ENCODE assay signal across 22 cellular contexts in the genomic region with DNA sequence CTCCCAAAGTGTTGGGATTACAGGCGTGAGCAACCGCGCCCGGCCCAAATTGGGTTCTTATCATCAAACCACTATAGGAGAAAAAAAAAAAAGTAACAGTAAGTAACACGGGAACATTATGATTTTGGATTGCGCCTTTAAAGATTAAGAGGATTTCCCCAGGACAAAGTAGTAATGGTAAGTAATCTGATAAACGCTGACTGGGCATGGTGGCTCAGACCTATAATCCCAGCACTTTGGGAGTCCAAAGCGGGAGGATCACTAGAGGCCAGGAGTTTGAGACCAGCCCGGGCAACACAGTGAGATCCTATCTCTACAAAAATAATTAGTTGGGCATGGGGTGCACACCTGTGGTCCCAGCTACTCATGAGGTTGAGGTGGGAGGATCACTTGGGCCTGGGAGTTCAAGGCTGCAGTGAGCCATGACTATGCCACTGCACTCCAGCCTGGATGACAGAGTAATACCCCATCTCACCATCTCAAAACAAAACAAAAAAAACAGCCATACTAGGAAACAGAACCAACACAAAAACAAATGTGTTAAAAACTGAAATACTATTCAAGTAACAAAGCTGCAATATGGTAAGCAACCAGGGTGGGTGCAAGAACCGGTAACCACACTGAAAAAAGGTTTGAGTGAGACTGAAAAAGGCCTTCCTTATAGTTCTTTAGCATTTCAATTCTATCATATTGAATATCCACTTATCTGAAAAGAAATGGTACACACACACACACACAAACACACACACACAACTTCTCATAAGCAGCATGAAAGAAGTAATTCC. TPM values are rescaled to one million over a fixed set of nuclear protein-coding genes. Genes with fewer than 3 reads are reported as not detected.
DNase-seq lines count a peak whose midpoint lies in the region; ATAC-seq, FAIRE-seq and TF ChIP-seq lines count a peak whose summit lies in the region.
"Had no signal": no experiment of that assay in that cellular context is flagged by ENCODE, and none has a peak within 500 bp of the region (broad histone marks: within the 10 kb centered on the region; RNA-seq: fewer than 3 reads in every experiment).

No MANE protein-coding gene starts in this region.

- H3K9me3 ChIP-seq in A549, result no peaks in the 10 kb centered on the region
- H3K9me3 ChIP-seq in CD4-positive, alpha-beta T cell (ENCODE audit: control insufficient read depth, low read length), result no peaks in the 10 kb centered on the region
- H3K9me3 ChIP-seq in prostate gland, result no peaks in the 10 kb centered on the region
- H3K9me3 ChIP-seq: heart left ventricle, upper lobe of left lung had no signal

- H3K27me3 ChIP-seq in CD4-positive, alpha-beta T cell (ENCODE audit: control insufficient read depth, insufficient read depth, low read length), result no peaks in the 10 kb centered on the region
- H3K27me3 ChIP-seq in prostate gland (replicated peaks; ENCODE audit: insufficient read depth), result no peaks in the 10 kb centered on the region
- H3K27me3 ChIP-seq: heart left ventricle, upper lobe of left lung had no signal

- no peaks in the 10 kb centered on the region for H3K9me3 Mint-ChIP-seq in CD4-positive, alpha-beta T cell
- no peaks in the 10 kb centered on the region for H3K9me3 Mint-ChIP-seq in activated T-helper 17 cell treated with anti-CD3 and anti-CD28 coated beads, Interleukin-2, amount 50 U/mL, for 72 hours
- H3K9me3 Mint-ChIP-seq in immature natural killer cell, result no peaks in the 10 kb centered on the region

- in situ Hi-C loops in ACHN (cut with HindIII; ENCODE audit: low pct_ligation_motif_present, low pct_unique_long_range_greater_than_20kb, low sequenced_read_pairs), result no loop called here

- peaks cover 99% of the 10 kb centered on the region for H3K36me3 Mint-ChIP-seq in CD4-positive, alpha-beta T cell (ENCODE audit: low read depth)
- peaks cover 100% of the 10 kb centered on the region for H3K36me3 Mint-ChIP-seq in activated T-helper 17 cell treated with anti-CD3 and anti-CD28 coated beads, Interleukin-2, amount 50 U/mL, for 72 hours (ENCODE audit: low read depth)
- peaks cover 9 to 59% (median 22%) of the 10 kb centered on the region in 3 donors for H3K36me3 Mint-ChIP-seq in immature natural killer cell

- intact Hi-C loops in CD4-positive, alpha-beta T cell (cut with DNase I, micrococcal nuclease), result no loop called here
- intact Hi-C loops in prostate gland (cut with DNase I), result no loop called here
- intact Hi-C loops in sciatic nerve (cut with DNase I), result no loop called here

- no peak overlapping the region for H3K4me3 ChIP-seq in A549
- no peak overlapping the region for H3K4me3 ChIP-seq in prostate gland
- H3K4me3 ChIP-seq: heart left ventricle, upper lobe of left lung had no signal

- DNase-seq in A549 (ENCODE audit: low read depth in 1 of 2, low spot score in 1 of 2) (no peak), immature natural killer cell (no peak), prostate gland (ENCODE audit: low spot score) (no peak), sciatic nerve (ENCODE audit: low spot score) (no peak), ACHN (no peak)
- no peak for DNase-seq in CD4-positive, alpha-beta T cell
- DNase-seq: GOT3, heart left ventricle, left ventricle myocardium superior, NCI-H1105, NCI-H526, occipital lobe, right cardiac atrium, SHP77 treated with DMSO at 0.1 percent for 48 hours, upper lobe of left lung, WERI-Rb-1 had no signal

- peaks cover 0 to 17% of the 10 kb centered on the region in 2 donors for H3K36me3 ChIP-seq in prostate gland

- no peak overlapping the region for H3K4me2 ChIP-seq in A549
- H3K4me2 ChIP-seq: KMS-11 had no signal

- H3K27ac ChIP-seq in A549 (no peak overlapping the region), prostate gland (no peak overlapping the region)
- no peak overlapping the region for H3K27ac ChIP-seq in CD4-positive, alpha-beta T cell (ENCODE audit: low read depth, low read length)
- H3K27ac ChIP-seq: heart left ventricle, KMS-11, upper lobe of left lung, WERI-Rb-1 had no signal

- TF ChIP-seq POLR2A in A549 (IDR thresholded peaks at IDR 0.05; ENCODE audit: low read length) (no peak), prostate gland (IDR thresholded peaks at IDR 0.05) (no peak)

- peak overlapping the region; percentile 25 for H3K4me3 Mint-ChIP-seq in CD4-positive, alpha-beta T cell
- peak overlapping the region; percentile 47 for H3K4me3 Mint-ChIP-seq in activated T-helper 17 cell treated with anti-CD3 and anti-CD28 coated beads, Interleukin-2, amount 50 U/mL, for 72 hours
- peak overlapping the region in 1 of 5 donors; percentile 34 for H3K4me3 Mint-ChIP-seq in immature natural killer cell

- POLR2A ChIA-PET in A549 (lab: Yijun Ruan, JAX), result interaction anchor here (0.7 kb wide), 1 partner anchor 75 kb away, joined by 3 read pairs; no protein-coding TSS in a partner anchor
- POLR2A ChIA-PET in CD4-positive, alpha-beta T cell (lab: Charles Lee), result no interaction called here

- 98% methylated on average over 10 of the region's 10 CpGs for WGBS in A549 (ENCODE audit: missing lambda C conversion rate)
- 94% methylated on average over 10 of the region's 10 CpGs for WGBS in prostate gland

- TF ChIP-seq EP300 in A549 (IDR thresholded peaks at IDR 0.05), result no peak

- TF ChIP-seq RAD21 in A549 (conservative IDR thresholded peaks at IDR 0.05 in 1 of 2, IDR thresholded peaks at IDR 0.05 in 1 of 2), result no peak

- TF ChIP-seq CTCF in A549 (IDR thresholded peaks at IDR 0.05) (no peak), prostate gland (IDR thresholded peaks at IDR 0.05) (no peak)
- no peak for TF ChIP-seq CTCF in CD4-positive, alpha-beta T cell (IDR thresholded peaks at IDR 0.05)

- CTCF ChIA-PET in A549 (lab: Yijun Ruan, JAX), result interaction anchor here (0.8 kb wide), 1 partner anchor 50 kb away, joined by 4 read pairs; no protein-coding TSS in a partner anchor
- CTCF ChIA-PET in CD4-positive, alpha-beta T cell (lab: Charles Lee), result interaction anchor here (0.9 kb wide), 1 partner anchor 130 kb away, joined by 3 read pairs; no protein-coding TSS in a partner anchor

- H3K4me1 Mint-ChIP-seq in CD4-positive, alpha-beta T cell (ENCODE audit: low read depth), result peaks cover 76% of the 10 kb centered on the region
- H3K4me1 Mint-ChIP-seq in activated T-helper 17 cell treated with anti-CD3 and anti-CD28 coated beads, Interleukin-2, amount 50 U/mL, for 72 hours, result peaks cover 40% of the 10 kb centered on the region
- H3K4me1 Mint-ChIP-seq in immature natural killer cell, result peaks cover 43 to 74% of the 10 kb centered on the region in 2 donors

- H3K27ac Mint-ChIP-seq in CD4-positive, alpha-beta T cell, result peak overlapping the region; percentile 74
- peak overlapping the region; percentile 73 for H3K27ac Mint-ChIP-seq in activated T-helper 17 cell treated with anti-CD3 and anti-CD28 coated beads, Interleukin-2, amount 50 U/mL, for 72 hours
- H3K27ac Mint-ChIP-seq in immature natural killer cell, result peak overlapping the region; percentile 49 to 88 (median 64)

- no peaks in the 10 kb centered on the region for H3K27me3 Mint-ChIP-seq in CD4-positive, alpha-beta T cell
- H3K27me3 Mint-ChIP-seq in activated T-helper 17 cell treated with anti-CD3 and anti-CD28 coated beads, Interleukin-2, amount 50 U/mL, for 72 hours, result no peaks in the 10 kb centered on the region
- peaks cover 0 to 3% (median 1%) of the 10 kb centered on the region in 3 donors for H3K27me3 Mint-ChIP-seq in immature natural killer cell (ENCODE audit: low read depth in 3 of 3)

- ATAC-seq in A549 (no peak), sciatic nerve (no peak), GM18517 (IDR thresholded peaks at IDR 0.05; ENCODE audit: unreplicated experiment) (no peak)
- peak; percentile 39 for ATAC-seq in CD4-positive, alpha-beta T cell (ENCODE audit: poor library complexity)
- peak; percentile 59 for ATAC-seq in activated T-helper 17 cell treated with anti-CD3 and anti-CD28 coated beads, Interleukin-2, amount 50 U/mL, for 72 hours (replicated peaks)
- ATAC-seq: left ventricle myocardium superior, right cardiac atrium had no signal

- H3K4me1 ChIP-seq in A549 (no peaks in the 10 kb centered on the region), prostate gland (replicated peaks) (peaks cover 8% of the 10 kb centered on the region)

- FAIRE-seq in A549 (lab: Jason Lieb, UNC), result no peak
- FAIRE-seq: colon, endometrium, GM19239 had no signal

TF ChIP-seq in A549, 52 proteins besides CTCF, POLR2A, EP300 and RAD21 (continues in another document):
- TF ChIP-seq FOXS1 (CRISPR knock-in tag; IDR thresholded peaks at IDR 0.05), result no peak

RNA-seq across cellular contexts. Expression of a gene that starts 8.2 kb away (rescaled TPM):
- 67.5 and 73.4 TPM in 2 replicates for polyA plus RNA-seq in A549 (2011; rRNA removed)
- 17.7 and 20.3 TPM in 2 replicates for polyA plus RNA-seq in A549 (2012; cell fraction: cytosol; rRNA removed)
- polyA plus RNA-seq in A549 (2012; cell fraction: nucleus; rRNA removed), result 10.0 and 13.6 TPM in 2 replicates
- polyA plus RNA-seq in A549 (2017; fragmentation: RNase III; extraction: RNeasy Plus Mini Kit Qiagen cat#74134 plus additional on column Dnase treatment), result 66.3 to 75.5 TPM (median 66.6 TPM) in 3 replicates
- polyA minus RNA-seq in A549 (2011; rRNA and poly(A)+ RNA removed), result 48.1 and 51.3 TPM in 2 replicates
- total RNA-seq in CD4-positive, alpha-beta T cell, result 100 to 1,000 TPM; 108 to 111 TPM
- total RNA-seq in activated T-helper 17 cell treated with anti-CD3 and anti-CD28 coated beads, Interleukin-2, amount 50 U/mL, for 72 hours, result 100 to 1,000 TPM; 106 to 185 TPM
- polyA plus RNA-seq in immature natural killer cell, result 100 to 1,000 TPM in 1 of 3 donors, 10 to 100 TPM in 2; 63.0 to 140 (median 96.4) TPM
- total RNA-seq in prostate gland, result 100 to 1,000 TPM in 1 of 2 donors, 10 to 100 TPM in 1; 95.1 to 115 TPM
- total RNA-seq in sciatic nerve, result 89.3 TPM

RNA-seq across cellular contexts. Expression of a gene that starts 43.8 kb away (rescaled TPM):
- polyA plus RNA-seq in A549 (2011; rRNA removed), result 77.7 and 87.7 TPM in 2 replicates
- polyA plus RNA-seq in A549 (2012; cell fraction: cytosol; rRNA removed), result 20.8 and 27.1 TPM in 2 replicates
- polyA plus RNA-seq in A549 (2012; cell fraction: nucleus; rRNA removed), result 5.0 and 6.6 TPM in 2 replicates
- 22.6 to 24.5 TPM (median 22.9 TPM) in 3 replicates for polyA plus RNA-seq in A549 (2017; fragmentation: RNase III; extraction: RNeasy Plus Mini Kit Qiagen cat#74134 plus additional on column Dnase treatment)
- polyA minus RNA-seq in A549 (2011; rRNA and poly(A)+ RNA removed), result 6.9 and 9.0 TPM in 2 replicates
- 1 to 10 TPM; 1.5 TPM for total RNA-seq in CD4-positive, alpha-beta T cell
- 10 to 100 TPM; 19.2 to 23.5 TPM for total RNA-seq in activated T-helper 17 cell treated with anti-CD3 and anti-CD28 coated beads, Interleukin-2, amount 50 U/mL, for 72 hours
- polyA plus RNA-seq in immature natural killer cell, result 10 to 100 TPM in 2 of 3 donors, 1 to 10 TPM in 1; 6.2 to 17.1 (median 16.5) TPM
- total RNA-seq in prostate gland, result 10 to 100 TPM in 1 of 2 donors, 1 to 10 TPM in 1; 8.8 to 15.9 TPM
- total RNA-seq in sciatic nerve, result 17.3 TPM

RNA-seq across cellular contexts. Expression of a gene that starts 44.0 kb away (rescaled TPM):
- 69.7 and 91.7 TPM in 2 replicates for polyA plus RNA-seq in A549 (2011; rRNA removed)
- 26.4 and 30.0 TPM in 2 replicates for polyA plus RNA-seq in A549 (2012; cell fraction: cytosol; rRNA removed)
- polyA plus RNA-seq in A549 (2012; cell fraction: nucleus; rRNA removed), result 13.2 and 24.3 TPM in 2 replicates
- polyA plus RNA-seq in A549 (2017; fragmentation: RNase III; extraction: RNeasy Plus Mini Kit Qiagen cat#74134 plus additional on column Dnase treatment), result 42.7 to 52.6 TPM (median 43.2 TPM) in 3 replicates
- polyA minus RNA-seq in A549 (2011; rRNA and poly(A)+ RNA removed), result 22.2 and 31.2 TPM in 2 replicates
- total RNA-seq in CD4-positive, alpha-beta T cell, result 10 to 100 TPM; 63.9 to 64.6 TPM
- 10 to 100 TPM; 51.6 to 55.3 TPM for total RNA-seq in activated T-helper 17 cell treated with anti-CD3 and anti-CD28 coated beads, Interleukin-2, amount 50 U/mL, for 72 hours
- 10 to 100 TPM; 40.6 to 49.7 (median 46.5) TPM for polyA plus RNA-seq in immature natural killer cell
- total RNA-seq in prostate gland, result 100 to 1,000 TPM in 1 of 2 donors, 10 to 100 TPM in 1; 46.1 to 126 TPM
- 34.9 TPM for total RNA-seq in sciatic nerve

Comparison
In these comparisons a context has a peak if more than half of its experiments do, and no peak if none do; other contexts are left out.
1. ATAC-seq: peak in CD4-positive, alpha-beta T cell (single experiment) and activated T-helper 17 cell treated with anti-CD3 and anti-CD28 coated beads, Interleukin-2, amount 50 U/mL, for 72 hours (single experiment); none in A549 (0 of 2), sciatic nerve (single experiment) and GM18517 (single experiment).
2. Peak in every context shown above with its lines, with median percentiles within 50 percentile points of each other: H3K27ac Mint-ChIP-seq.